Comparison of ENCODE assay signal across 3 cellular contexts in genomic region chr10:22993314-22993713, GRCh38.
TF ChIP-seq lines count a peak whose summit lies in the region.

No MANE protein-coding gene starts in this region.

TF ChIP-seq in HepG2, 621 proteins besides CTCF, POLR2A, EP300 and RAD21:
- TF ChIP-seq ZNF747 (CRISPR knock-in tag; IDR thresholded peaks at IDR 0.05; ENCODE audit: borderline replicate concordance): no peak
- peak; percentile 86 for TF ChIP-seq MAFF (IDR thresholded peaks at IDR 0.05; ENCODE audit: low read depth, low read length)
- no peak for TF ChIP-seq ZNF30 (CRISPR knock-in tag; IDR thresholded peaks at IDR 0.05)
- TF ChIP-seq MAFK (conservative IDR thresholded peaks at IDR 0.05 in 1 of 2, IDR thresholded peaks at IDR 0.05 in 1 of 2; ENCODE audit: low read length in 2 of 2): peak; percentile 86 to 93
- no peak for TF ChIP-seq NFYB (CRISPR knock-in tag; IDR thresholded peaks at IDR 0.05)
- TF ChIP-seq ZBTB39 (CRISPR knock-in tag; IDR thresholded peaks at IDR 0.05): no peak
- TF ChIP-seq ELF1 (CRISPR knock-in tag; IDR thresholded peaks at IDR 0.05): no peak
- TF ChIP-seq NFKB2 (CRISPR knock-in tag; IDR thresholded peaks at IDR 0.05; ENCODE audit: borderline replicate concordance): no peak
- TF ChIP-seq ZNF724P (CRISPR knock-in tag; IDR thresholded peaks at IDR 0.05; ENCODE audit: borderline replicate concordance): no peak
- TF ChIP-seq ESRRA (CRISPR knock-in tag; IDR thresholded peaks at IDR 0.05; ENCODE audit: low read depth): no peak
TF ChIP-seq in HepG2: peak in this region for 2.

TF ChIP-seq in HEK293, 187 proteins besides CTCF, POLR2A, EP300 and RAD21:
- TF ChIP-seq, protein P1, sequence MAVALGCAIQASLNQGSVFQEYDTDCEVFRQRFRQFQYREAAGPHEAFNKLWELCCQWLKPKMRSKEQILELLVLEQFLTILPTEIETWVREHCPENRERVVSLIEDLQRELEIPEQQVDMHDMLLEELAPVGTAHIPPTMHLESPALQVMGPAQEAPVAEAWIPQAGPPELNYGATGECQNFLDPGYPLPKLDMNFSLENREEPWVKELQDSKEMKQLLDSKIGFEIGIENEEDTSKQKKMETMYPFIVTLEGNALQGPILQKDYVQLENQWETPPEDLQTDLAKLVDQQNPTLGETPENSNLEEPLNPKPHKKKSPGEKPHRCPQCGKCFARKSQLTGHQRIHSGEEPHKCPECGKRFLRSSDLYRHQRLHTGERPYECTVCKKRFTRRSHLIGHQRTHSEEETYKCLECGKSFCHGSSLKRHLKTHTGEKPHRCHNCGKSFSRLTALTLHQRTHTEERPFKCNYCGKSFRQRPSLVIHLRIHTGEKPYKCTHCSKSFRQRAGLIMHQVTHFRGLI (tag by site-specific recombination; IDR thresholded peaks at IDR 0.05): no peak
- TF ChIP-seq ZNF133 (tag by site-specific recombination; IDR thresholded peaks at IDR 0.05): peak; percentile 80

TF ChIP-seq in WTC11, 78 proteins besides CTCF, POLR2A, EP300 and RAD21:
- no peak for TF ChIP-seq ZNF396 (CRISPR knock-in tag; IDR thresholded peaks at IDR 0.05; ENCODE audit: borderline replicate concordance)
- no peak for TF ChIP-seq MAX (CRISPR knock-in tag; IDR thresholded peaks at IDR 0.05)
- no peak for TF ChIP-seq NFE2L1 (CRISPR knock-in tag; IDR thresholded peaks at IDR 0.05)
- TF ChIP-seq, protein P2, sequence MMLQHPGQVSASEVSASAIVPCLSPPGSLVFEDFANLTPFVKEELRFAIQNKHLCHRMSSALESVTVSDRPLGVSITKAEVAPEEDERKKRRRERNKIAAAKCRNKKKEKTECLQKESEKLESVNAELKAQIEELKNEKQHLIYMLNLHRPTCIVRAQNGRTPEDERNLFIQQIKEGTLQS (CRISPR knock-in tag; conservative IDR thresholded peaks at IDR 0.05): no peak
- no peak for TF ChIP-seq ZNF671 (CRISPR knock-in tag; IDR thresholded peaks at IDR 0.05)
- TF ChIP-seq CDX4 (CRISPR knock-in tag; IDR thresholded peaks at IDR 0.05; ENCODE audit: borderline replicate concordance): no peak
- TF ChIP-seq JAZF1 (CRISPR knock-in tag; IDR thresholded peaks at IDR 0.05): no peak
- no peak for TF ChIP-seq NFATC4 (CRISPR knock-in tag; IDR thresholded peaks at IDR 0.05)
- TF ChIP-seq TP53 (CRISPR knock-in tag; IDR thresholded peaks at IDR 0.05): no peak
- TF ChIP-seq IRF2 (CRISPR knock-in tag; IDR thresholded peaks at IDR 0.05; ENCODE audit: borderline replicate concordance, low read depth): no peak
- TF ChIP-seq ZNF416 (CRISPR knock-in tag; IDR thresholded peaks at IDR 0.05): no peak
- TF ChIP-seq HMGA2 (CRISPR knock-in tag; IDR thresholded peaks at IDR 0.05): no peak
- TF ChIP-seq ZNF263 (CRISPR knock-in tag; IDR thresholded peaks at IDR 0.05; ENCODE audit: low read depth): no peak
- no peak for TF ChIP-seq ARID4B (CRISPR knock-in tag; IDR thresholded peaks at IDR 0.05; ENCODE audit: borderline replicate concordance)
- TF ChIP-seq OVOL2 (CRISPR knock-in tag; IDR thresholded peaks at IDR 0.05; ENCODE audit: borderline replicate concordance): no peak
- TF ChIP-seq AFF4 (CRISPR knock-in tag; IDR thresholded peaks at IDR 0.05; ENCODE audit: borderline replicate concordance): no peak
- TF ChIP-seq, protein P3, sequence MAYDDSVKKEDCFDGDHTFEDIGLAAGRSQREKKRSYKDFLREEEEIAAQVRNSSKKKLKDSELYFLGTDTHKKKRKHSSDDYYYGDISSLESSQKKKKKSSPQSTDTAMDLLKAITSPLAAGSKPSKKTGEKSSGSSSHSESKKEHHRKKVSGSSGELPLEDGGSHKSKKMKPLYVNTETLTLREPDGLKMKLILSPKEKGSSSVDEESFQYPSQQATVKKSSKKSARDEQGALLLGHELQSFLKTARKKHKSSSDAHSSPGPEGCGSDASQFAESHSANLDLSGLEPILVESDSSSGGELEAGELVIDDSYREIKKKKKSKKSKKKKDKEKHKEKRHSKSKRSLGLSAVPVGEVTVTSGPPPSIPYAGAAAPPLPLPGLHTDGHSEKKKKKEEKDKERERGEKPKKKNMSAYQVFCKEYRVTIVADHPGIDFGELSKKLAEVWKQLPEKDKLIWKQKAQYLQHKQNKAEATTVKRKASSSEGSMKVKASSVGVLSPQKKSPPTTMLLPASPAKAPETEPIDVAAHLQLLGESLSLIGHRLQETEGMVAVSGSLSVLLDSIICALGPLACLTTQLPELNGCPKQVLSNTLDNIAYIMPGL (CRISPR knock-in tag; IDR thresholded peaks at IDR 0.05): no peak
- TF ChIP-seq JUN (CRISPR knock-in tag; IDR thresholded peaks at IDR 0.05): no peak
